Comparison of ENCODE assay signal across 14 cellular contexts in the genomic region with DNA sequence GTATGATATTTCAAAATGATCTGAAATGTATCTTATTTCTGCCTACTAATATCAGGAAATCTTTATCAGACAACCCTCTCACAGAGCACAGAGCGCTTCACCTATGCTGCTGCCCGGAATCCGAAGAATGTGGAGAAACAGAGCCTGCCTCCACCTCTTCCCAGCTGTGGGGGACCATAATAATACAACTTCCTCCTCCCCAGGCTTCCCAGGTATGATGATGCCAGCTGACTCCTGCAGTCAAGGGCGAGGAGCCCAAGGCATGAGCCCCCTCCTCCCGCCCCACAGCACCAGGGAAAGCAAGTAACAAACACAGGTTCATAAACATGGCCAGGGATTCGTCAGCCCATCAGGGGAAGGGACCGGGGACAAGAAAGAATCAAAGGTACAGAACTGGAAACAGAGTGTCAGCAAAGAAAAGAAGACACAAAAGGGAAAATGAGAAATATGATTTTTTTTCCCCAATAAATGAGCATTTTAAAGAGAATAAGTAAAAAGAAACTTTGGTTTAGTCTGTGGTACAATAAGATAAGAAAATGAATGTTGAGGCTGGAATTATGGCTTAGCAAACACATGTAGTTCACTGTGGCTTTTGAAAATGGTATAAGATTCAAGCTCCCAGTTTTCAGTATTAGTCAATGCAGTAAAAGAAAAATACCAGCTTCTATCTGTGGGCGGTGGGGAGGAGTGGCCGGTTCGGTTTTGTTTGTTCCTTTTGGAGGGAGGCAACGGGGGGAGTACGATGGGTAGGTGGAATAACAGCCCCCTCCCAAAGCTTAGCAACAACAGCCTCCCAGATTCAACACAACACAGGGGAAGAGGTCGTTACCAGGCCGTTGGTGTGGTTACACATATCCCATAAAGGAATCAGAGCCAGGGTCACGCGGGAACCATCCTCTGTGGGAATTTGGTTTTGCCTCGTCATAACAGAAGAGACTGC.
DNase-seq lines count a peak whose midpoint lies in the region; ATAC-seq, FAIRE-seq and TF ChIP-seq lines count a peak whose summit lies in the region.
"Had no signal": no experiment of that assay in that cellular context is flagged by ENCODE, and none has a peak within 500 bp of the region (broad histone marks: within the 10 kb centered on the region; RNA-seq: fewer than 3 reads in every experiment).

No MANE protein-coding gene starts in this region.

- peak overlapping the region in 2 of 4 donors; percentile 28 to 57 for H3K27ac ChIP-seq in body of pancreas
- H3K27ac ChIP-seq in mesenchymal stem cell (ENCODE audit: low read length, poor library complexity, severe bottlenecking), result no peak overlapping the region
- H3K27ac ChIP-seq in small intestine (ENCODE audit: low read depth in 1 of 2, low read length in 1 of 2), result no peak overlapping the region
- H3K27ac ChIP-seq: BLaER1, gastrocnemius medialis had no signal

- H3K4me1 ChIP-seq in body of pancreas (peaks cover 6% of the 10 kb centered on the region), mesenchymal stem cell (ENCODE audit: control insufficient read depth, insufficient read depth, low read depth, low read length) (peaks cover 7% of the 10 kb centered on the region), small intestine (ENCODE audit: control insufficient read depth in 2 of 2, insufficient read depth in 1 of 2, low read depth in 1 of 2, low read length in 1 of 2) (no peaks in the 10 kb centered on the region)
- H3K4me1 ChIP-seq: BLaER1 had no signal

- no peak overlapping the region for H2AK5ac ChIP-seq in mesenchymal stem cell (ENCODE audit: low read length, severe bottlenecking)

- no peak overlapping the region for H4K91ac ChIP-seq in mesenchymal stem cell (ENCODE audit: low read length)

- TF ChIP-seq POLR2A in body of pancreas (IDR thresholded peaks at IDR 0.05), result no peak

- H2BK15ac ChIP-seq in mesenchymal stem cell (ENCODE audit: low read depth, poor library complexity, severe bottlenecking), result no peak overlapping the region

- H3K23ac ChIP-seq in mesenchymal stem cell (ENCODE audit: low read length in 2 of 2), result no peak overlapping the region

- H3K4me3 ChIP-seq in body of pancreas (no peak overlapping the region), mesenchymal stem cell (ENCODE audit: insufficient read depth in 1 of 2, low read depth in 1 of 2, low read length in 2 of 2) (no peak overlapping the region), small intestine (ENCODE audit: low read depth in 1 of 2, low read length in 2 of 2) (no peak overlapping the region)
- H3K4me3 ChIP-seq: BLaER1, gastrocnemius medialis had no signal

- no peak overlapping the region for H3K4me2 ChIP-seq in mesenchymal stem cell (ENCODE audit: low read length, poor library complexity, severe bottlenecking)
- H3K4me2 ChIP-seq: BLaER1 had no signal

- no peak for TF ChIP-seq CTCF in body of pancreas (IDR thresholded peaks at IDR 0.05)

- 64 to 68% methylated on average over 17 of the region's 17 CpGs for WGBS in body of pancreas, 2 donors
- 75% methylated on average over 15 of the region's 17 CpGs for WGBS in mesenchymal stem cell
- 77 to 83% (median 78%) methylated on average over 17 of the region's 17 CpGs for WGBS in small intestine, 3 donors

- H3K18ac ChIP-seq in mesenchymal stem cell (ENCODE audit: low read depth in 1 of 2, low read length in 2 of 2), result no peak overlapping the region

- no peak overlapping the region for H2AFZ ChIP-seq in mesenchymal stem cell (ENCODE audit: low read depth, low read length)

- H3K36me3 ChIP-seq in body of pancreas (replicated peaks in 1 of 2; ENCODE audit: insufficient read depth in 1 of 2, low read depth in 2 of 2), result peaks cover 0 to 1% of the 10 kb centered on the region in 2 donors
- H3K36me3 ChIP-seq in mesenchymal stem cell (ENCODE audit: control insufficient read depth in 1 of 2, insufficient read depth in 2 of 2, low read depth in 1 of 2, low read length in 2 of 2), result peaks cover 26 to 37% of the 10 kb centered on the region in 2 experiments
- peaks cover 8 to 9% of the 10 kb centered on the region in 2 donors for H3K36me3 ChIP-seq in small intestine (ENCODE audit: control insufficient read depth in 2 of 2, insufficient read depth in 2 of 2, low read length in 2 of 2)

- H3K27me3 ChIP-seq in body of pancreas (no peaks in the 10 kb centered on the region), mesenchymal stem cell (ENCODE audit: control insufficient read depth in 1 of 2, insufficient read depth in 1 of 2, low read length in 2 of 2) (no peaks in the 10 kb centered on the region), small intestine (ENCODE audit: control insufficient read depth in 2 of 2, insufficient read depth in 2 of 2, low read length in 2 of 2) (no peaks in the 10 kb centered on the region)
- H3K27me3 ChIP-seq: BLaER1, gastrocnemius medialis had no signal

- intact Hi-C loops in body of pancreas (cut with DNase I), result no loop called here

- H3K4ac ChIP-seq in mesenchymal stem cell (ENCODE audit: low read depth in 1 of 2, low read length in 2 of 2), result no peak overlapping the region

- no peak overlapping the region for H2BK5ac ChIP-seq in mesenchymal stem cell (ENCODE audit: low read depth, low read length, poor library complexity, severe bottlenecking)

- FAIRE-seq in small intestine (lab: Jason Lieb, UNC), result no peak

- no peak overlapping the region for H3K14ac ChIP-seq in mesenchymal stem cell (ENCODE audit: low read length in 2 of 2)

- no peak overlapping the region for H3K9ac ChIP-seq in mesenchymal stem cell (ENCODE audit: low read length)
- H3K9ac ChIP-seq: BLaER1 had no signal

- H2BK12ac ChIP-seq in mesenchymal stem cell (ENCODE audit: low read length in 2 of 2), result no peak overlapping the region

- peaks cover 28% of the 10 kb centered on the region for H3K79me1 ChIP-seq in mesenchymal stem cell (replicated peaks; ENCODE audit: low read length, poor library complexity, severe bottlenecking)

- ATAC-seq in body of pancreas, result peak; percentile 80
- ATAC-seq: gastrocnemius medialis had no signal

- H3K9me3 ChIP-seq in body of pancreas (no peaks in the 10 kb centered on the region), mesenchymal stem cell (ENCODE audit: control insufficient read depth, low read length) (no peaks in the 10 kb centered on the region), small intestine (ENCODE audit: control insufficient read depth, low read depth) (no peaks in the 10 kb centered on the region)
- H3K9me3 ChIP-seq: BLaER1, gastrocnemius medialis had no signal

- H4K8ac ChIP-seq in mesenchymal stem cell (ENCODE audit: low read length), result no peak overlapping the region

- no peak overlapping the region for H2BK120ac ChIP-seq in mesenchymal stem cell (ENCODE audit: low read depth, low read length)

- peak; percentile 33 for DNase-seq in stimulated activated CD4-positive, alpha-beta T cell treated with anti-CD3 and anti-CD28 coated beads, Interleukin-1b, Interleukin-23, amount 100 ng/mL, for 48 hours
- DNase-seq in stimulated activated CD4-positive, alpha-beta T cell treated with anti-CD3 and anti-CD28 coated beads, Interleukin-4, amount 100 ng/mL, for 4 hours, result no peak
- DNase-seq in body of pancreas (peak in 2 of 4 donors; percentile 28 to 47), mesenchymal stem cell (peak; percentile 31), small intestine (no peak), COLO668 (lab: John Stamatoyannopoulos, UW; ENCODE audit: unreplicated experiment) (no peak), NCI-H2107 (lab: John Stamatoyannopoulos, UW) (no peak), cerebellar cortex (ENCODE audit: low spot score) (no peak)
- DNase-seq: activated CD4-positive, alpha-beta T cell treated with anti-CD3 and anti-CD28 coated beads for 1 hour; central memory CD4-positive, alpha-beta T cell; gastrocnemius medialis; NCI-H526 treated with DMSO at 0.1 percent for 48 hours; retina had no signal

Comparison
In these comparisons a context has a peak if more than half of its experiments do, and no peak if none do; other contexts are left out.
1. DNase-seq: peak in stimulated activated CD4-positive, alpha-beta T cell treated with anti-CD3 and anti-CD28 coated beads, Interleukin-1b, Interleukin-23, amount 100 ng/mL, for 48 hours (single experiment) and mesenchymal stem cell (single experiment); none in stimulated activated CD4-positive, alpha-beta T cell treated with anti-CD3 and anti-CD28 coated beads, Interleukin-4, amount 100 ng/mL, for 4 hours (0 of 2), small intestine (single experiment), COLO668 (single experiment), NCI-H2107 (single experiment) and cerebellar cortex (single experiment).